11 cellular contexts compared by ENCODE assay signal in genomic region chr14:92657457-92658142, GRCh38.
DNase-seq lines count a peak whose midpoint lies in the region; ATAC-seq and TF ChIP-seq lines count a peak whose summit lies in the region.
"Had no signal": no experiment of that assay in that cellular context is flagged by ENCODE, and none has a peak within 500 bp of the region (broad histone marks: within the 10 kb centered on the region; RNA-seq: fewer than 3 reads in every experiment).

No MANE protein-coding gene starts in this region.

- H3K36me3 ChIP-seq in heart right ventricle, result peaks cover 0 to 58% (median 5%) of the 10 kb centered on the region in 9 donors
- no peaks in the 10 kb centered on the region for H3K36me3 ChIP-seq in psoas muscle (ENCODE audit: insufficient read depth in 1 of 2, low read depth in 1 of 2)

- ATAC-seq in T-helper 17 cell (no peak), heart right ventricle (peak; percentile 37 to 74 (median 66)), psoas muscle (peak in 3 of 4 donors; percentile 41 to 63 (median 49)), HG02981 (IDR thresholded peaks at IDR 0.05; ENCODE audit: unreplicated experiment) (no peak)
- ATAC-seq: foreskin keratinocyte had no signal

- no peaks in the 10 kb centered on the region for H3K27me3 ChIP-seq in heart right ventricle
- no peaks in the 10 kb centered on the region for H3K27me3 ChIP-seq in psoas muscle (ENCODE audit: insufficient read depth in 3 of 3, low read length in 2 of 3)
- H3K27me3 ChIP-seq: foreskin keratinocyte had no signal

- intact Hi-C loops in heart right ventricle (cut with DNase I) (loop anchor here in 1 of 10 donors (5.0 kb wide), 1 partner anchor 395 kb away; no protein-coding TSS in a partner anchor), psoas muscle (cut with DNase I) (no loop called here)

- H3K4me3 Mint-ChIP-seq in T-helper 17 cell (peak overlapping the region; percentile 84), osteocyte (ENCODE audit: unreplicated experiment) (no peak overlapping the region)

- H3K27me3 Mint-ChIP-seq in T-helper 17 cell, result no peaks in the 10 kb centered on the region
- H3K27me3 Mint-ChIP-seq in osteocyte (ENCODE audit: unreplicated experiment), result no peaks in the 10 kb centered on the region

- peak overlapping the region in 9 of 10 donors; percentile 18 to 95 (median 35) for H3K27ac ChIP-seq in heart right ventricle
- H3K27ac ChIP-seq in psoas muscle, result no peak overlapping the region
- H3K27ac ChIP-seq: foreskin keratinocyte, PC-9 had no signal

- peak overlapping the region in 1 of 10 donors; percentile 16 for H3K4me3 ChIP-seq in heart right ventricle
- no peak overlapping the region for H3K4me3 ChIP-seq in psoas muscle
- H3K4me3 ChIP-seq: PC-9 had no signal

- no peaks in the 10 kb centered on the region for H3K9me3 Mint-ChIP-seq in osteocyte (ENCODE audit: unreplicated experiment)

- H3K9me3 ChIP-seq in T-helper 17 cell (ENCODE audit: control insufficient read depth, low read length, poor library complexity, severe bottlenecking) (no peaks in the 10 kb centered on the region), heart right ventricle (no peaks in the 10 kb centered on the region), psoas muscle (no peaks in the 10 kb centered on the region)

- H3K27ac Mint-ChIP-seq in T-helper 17 cell, result peak overlapping the region; percentile 99
- no peak overlapping the region for H3K27ac Mint-ChIP-seq in osteocyte (ENCODE audit: unreplicated experiment)

- TF ChIP-seq CTCF in heart right ventricle (IDR thresholded peaks at IDR 0.05) (no peak), psoas muscle (IDR thresholded peaks at IDR 0.05) (no peak), osteocyte (IDR thresholded peaks at IDR 0.05) (no peak)

- H3K4me1 Mint-ChIP-seq in T-helper 17 cell (peaks cover 70% of the 10 kb centered on the region), osteocyte (ENCODE audit: unreplicated experiment) (no peaks in the 10 kb centered on the region)

- WGBS in heart right ventricle, 2 donors, result 49 to 53% methylated on average over 13 of the region's 13 CpGs
- WGBS in psoas muscle, 3 donors, result 48 to 70% (median 64%) methylated on average over 12 to 13 of the region's 13 CpGs

- peaks cover 0 to 62% (median 29%) of the 10 kb centered on the region in 9 donors for H3K4me1 ChIP-seq in heart right ventricle
- H3K4me1 ChIP-seq in psoas muscle, result no peaks in the 10 kb centered on the region

- H3K36me3 Mint-ChIP-seq in T-helper 17 cell (ENCODE audit: low read depth) (peaks cover 17% of the 10 kb centered on the region), osteocyte (ENCODE audit: unreplicated experiment) (peaks cover 27% of the 10 kb centered on the region)

- DNase-seq in CD1c-positive myeloid dendritic cell (ENCODE audit: extremely low spot score) (peak; percentile 94), T-helper 17 cell (no peak), heart right ventricle (peak; percentile 55 to 63), psoas muscle (peak; percentile 51 to 80), osteocyte (ENCODE audit: extremely low spot score, unreplicated experiment) (no peak), HPDE6-E6E7 (ENCODE audit: extremely low spot score) (no peak)
- no peak for DNase-seq in activated CD8-positive, alpha-beta memory T cell treated with anti-CD3 and anti-CD28 coated beads for 24 hours
- DNase-seq: foreskin keratinocyte, NCI-H1417, PC-9 had no signal

Comparison
In these comparisons a context has a peak if more than half of its experiments do, and no peak if none do; other contexts are left out.
1. DNase-seq: peak in CD1c-positive myeloid dendritic cell (single experiment), heart right ventricle (2 of 2) and psoas muscle (2 of 2); none in T-helper 17 cell (0 of 3), activated CD8-positive, alpha-beta memory T cell treated with anti-CD3 and anti-CD28 coated beads for 24 hours (single experiment), osteocyte (single experiment) and HPDE6-E6E7 (single experiment).
2. ATAC-seq: peak in heart right ventricle (8 of 8) and psoas muscle (3 of 4); none in T-helper 17 cell (single experiment) and HG02981 (single experiment).